ENCODE assay signal across 8 cellular contexts in the genomic region with DNA sequence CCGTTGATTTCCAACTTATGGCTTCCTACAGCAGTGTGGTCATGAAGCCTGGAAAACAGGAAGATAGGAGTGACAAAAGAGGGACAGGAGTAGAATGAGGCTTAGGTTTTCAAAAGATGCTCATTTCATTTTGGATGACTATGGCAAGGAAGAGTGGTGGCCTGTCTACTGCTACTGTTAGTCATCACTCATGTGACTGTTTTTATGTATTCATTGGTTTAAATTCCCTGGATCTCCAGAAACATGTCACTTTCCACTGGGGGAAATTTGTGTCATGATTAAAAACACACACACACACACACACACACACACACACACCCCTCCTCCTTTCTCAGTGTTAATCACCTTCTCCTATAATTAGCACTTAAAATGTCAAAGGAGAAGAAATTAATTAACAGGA. TPM values are rescaled to one million over a fixed set of nuclear protein-coding genes. Genes with fewer than 3 reads are reported as not detected.
A peak's percentile ranks its signal among the peaks of the same experiment; 100 is the strongest.
DNase-seq lines count a peak whose midpoint lies in the region; ATAC-seq, FAIRE-seq and TF ChIP-seq lines count a peak whose summit lies in the region.

No MANE protein-coding gene starts in this region.

- H3K36me3 ChIP-seq in OCI-LY7 (ENCODE audit: insufficient read depth, low read length): no peaks in the 10 kb centered on the region
- no peaks in the 10 kb centered on the region for H3K36me3 ChIP-seq in endothelial cell of umbilical vein (ENCODE audit: control insufficient read depth in 2 of 2, extremely low read depth in 1 of 2, insufficient read depth in 2 of 2, low read length in 2 of 2)
- peaks cover 0 to 4% of the 10 kb centered on the region in 2 donors for H3K36me3 ChIP-seq in gastrocnemius medialis

- POLR2A ChIA-PET in OCI-LY7 (lab: Charles Lee): interaction anchor here (1.1 kb wide), 1 partner anchor 62 kb away, joined by 3 read pairs; no protein-coding TSS in a partner anchor
- POLR2A ChIA-PET in endothelial cell of umbilical vein (lab: Charles Lee): no interaction called here

- ATAC-seq in gastrocnemius medialis (no peak), GM18519 (IDR thresholded peaks at IDR 0.05; ENCODE audit: low FRiP score, unreplicated experiment) (no peak)

- BruUV-seq in OCI-LY7 (replicated peaks; lab: Mats Ljungman, UMichigan): no TSS peak
- BruUV-seq in endothelial cell of umbilical vein (replicated peaks; lab: Mats Ljungman, UMichigan): no TSS peak

- no peaks in the 10 kb centered on the region for H3K9me3 ChIP-seq in OCI-LY7 (ENCODE audit: low read length)
- no peaks in the 10 kb centered on the region for H3K9me3 ChIP-seq in endothelial cell of umbilical vein (replicated peaks; ENCODE audit: control insufficient read depth, insufficient read depth, low read length)
- no peaks in the 10 kb centered on the region for H3K9me3 ChIP-seq in gastrocnemius medialis

- H3K4me2 ChIP-seq in OCI-LY7 (ENCODE audit: low read length) (peak overlapping the region; percentile 76; the same call in 1 of the 2 replicates), endothelial cell of umbilical vein (ENCODE audit: insufficient read depth, low read length) (peak overlapping the region; percentile 95)

- no peaks in the 10 kb centered on the region for H3K79me2 ChIP-seq in OCI-LY7 (ENCODE audit: insufficient read depth, low read depth, low read length)
- no peaks in the 10 kb centered on the region for H3K79me2 ChIP-seq in endothelial cell of umbilical vein (ENCODE audit: control insufficient read depth, insufficient read depth, low read length)

- dilution Hi-C loops in endothelial cell of umbilical vein (cut with MboI; ENCODE audit: extremely low pct_ligation_motif_present, low sequenced_read_pairs): no loop called here

- no peaks in the 10 kb centered on the region for H3K9me2 ChIP-seq in OCI-LY7 (ENCODE audit: insufficient read depth, low read length)

- TF ChIP-seq POLR2A in endothelial cell of umbilical vein (IDR thresholded peaks at IDR 0.05; ENCODE audit: low read depth, low read length): no peak
- TF ChIP-seq POLR2A in gastrocnemius medialis (IDR thresholded peaks at IDR 0.05): no peak

- H3K27me3 ChIP-seq in endothelial cell of umbilical vein (ENCODE audit: control insufficient read depth in 2 of 2, insufficient read depth in 2 of 2, low read length in 2 of 2) (peaks cover 2 to 3% of the 10 kb centered on the region in 2 experiments), gastrocnemius medialis (no peaks in the 10 kb centered on the region)

- no peaks in the 10 kb centered on the region for H3K9me3 Mint-ChIP-seq in T-helper 2 cell treated with Interferon-gamma antibody and Interleukin-4, amounts not matched to agents 5 μg/mL and 100 μg/mL, for 36 hours

- CTCF ChIA-PET in OCI-LY7 (lab: Charles Lee; ENCODE audit: unreplicated experiment) (no interaction called here), endothelial cell of umbilical vein (lab: Charles Lee) (interaction anchor here (2.1 kb wide), 2 partner anchors 66 to 75 kb away, joined by 15 to 24 read pairs; no protein-coding TSS in a partner anchor)

- peak overlapping the region; percentile 90 for H3K4me3 Mint-ChIP-seq in T-helper 2 cell treated with Interferon-gamma antibody and Interleukin-4, amounts not matched to agents 5 μg/mL and 100 μg/mL, for 36 hours

- FAIRE-seq in endothelial cell of umbilical vein (lab: Jason Lieb, UNC): no peak

- in situ Hi-C loops in gastrocnemius medialis (cut with MboI; ENCODE audit: low sequenced_read_pairs in 4 of 4) (no loop called here), GM13977 (cut with MboI; ENCODE audit: low pct_unique_long_range_greater_than_20kb, low sequenced_read_pairs, unreplicated experiment) (loop anchor here (10.0 kb wide), 1 partner anchor 66 kb away; no protein-coding TSS in a partner anchor)

- H4K20me1 ChIP-seq in OCI-LY7 (ENCODE audit: insufficient read depth, low read length): no peaks in the 10 kb centered on the region
- H4K20me1 ChIP-seq in endothelial cell of umbilical vein (replicated peaks; ENCODE audit: control insufficient read depth, extremely low read depth, insufficient read depth, low read length): no peaks in the 10 kb centered on the region

- H3K27ac ChIP-seq in OCI-LY7 (ENCODE audit: low read depth, low read length, poor library complexity, severe bottlenecking) (no peak overlapping the region), endothelial cell of umbilical vein (ENCODE audit: insufficient read depth, low read depth, low read length) (no peak overlapping the region), gastrocnemius medialis (peak overlapping the region in 3 of 4 donors; percentile 80 to 99 (median 85))

- intact Hi-C loops in OCI-LY7 (cut with micrococcal nuclease; ENCODE audit: unreplicated experiment): loop anchor here (5.0 to 10.0 kb wide), 2 partner anchors 196 to 373 kb away; a partner anchor contains a TSS
- intact Hi-C loops in endothelial cell of umbilical vein (cut with micrococcal nuclease): loop anchor here (2.0 to 10.0 kb wide), 4 partner anchors 193 to 586 kb away; a partner anchor contains a TSS
- intact Hi-C loops in gastrocnemius medialis (cut with DNase I; ENCODE audit: low total_unique reads): loop anchor here (2.0 to 10.0 kb wide), 5 partner anchors 42 to 713 kb away; a partner anchor contains a TSS

- H3K4me1 Mint-ChIP-seq in T-helper 2 cell treated with Interferon-gamma antibody and Interleukin-4, amounts not matched to agents 5 μg/mL and 100 μg/mL, for 36 hours (ENCODE audit: low read depth): peaks cover 42% of the 10 kb centered on the region

- H3K4me3 ChIP-seq in OCI-LY7 (ENCODE audit: low read depth, low read length, poor library complexity, severe bottlenecking) (no peak overlapping the region), endothelial cell of umbilical vein (replicated peaks in 1 of 3; ENCODE audit: insufficient read depth in 1 of 3, low read depth in 1 of 3, low read length in 3 of 3) (no peak overlapping the region), gastrocnemius medialis (peak overlapping the region in 3 of 4 donors; percentile 56 to 98 (median 59))

- no peak overlapping the region for H3K9ac ChIP-seq in endothelial cell of umbilical vein (replicated peaks; ENCODE audit: extremely low read depth, insufficient read depth, low read length)

- H3K4me1 ChIP-seq in OCI-LY7 (ENCODE audit: insufficient read depth, low read length, poor library complexity, severe bottlenecking): peaks cover 12% of the 10 kb centered on the region
- peaks cover 11% of the 10 kb centered on the region for H3K4me1 ChIP-seq in endothelial cell of umbilical vein (ENCODE audit: control insufficient read depth, extremely low read depth, insufficient read depth, low read length)
- peaks cover 17 to 31% of the 10 kb centered on the region in 2 donors for H3K4me1 ChIP-seq in gastrocnemius medialis

- TF ChIP-seq CTCF in OCI-LY7 (conservative IDR thresholded peaks at IDR 0.05; ENCODE audit: low read length): no peak
- no peak for TF ChIP-seq CTCF in endothelial cell of umbilical vein (IDR thresholded peaks at IDR 0.05; ENCODE audit: extremely low read depth in 1 of 2, insufficient read depth in 1 of 2, low read depth in 1 of 2, low read length in 2 of 2)
- TF ChIP-seq CTCF in gastrocnemius medialis (IDR thresholded peaks at IDR 0.05 in 4 of 5, conservative IDR thresholded peaks at IDR 0.05 in 1 of 5): no peak
- TF ChIP-seq CTCF in GM13977 (IDR thresholded peaks at IDR 0.05; ENCODE audit: extremely low read depth, insufficient read depth, missing control alignments): no peak

- peaks cover 36% of the 10 kb centered on the region for H3K36me3 Mint-ChIP-seq in T-helper 2 cell treated with Interferon-gamma antibody and Interleukin-4, amounts not matched to agents 5 μg/mL and 100 μg/mL, for 36 hours (ENCODE audit: low read depth)

- no peaks in the 10 kb centered on the region for H3K9me1 ChIP-seq in endothelial cell of umbilical vein (replicated peaks; ENCODE audit: control insufficient read depth, extremely low read depth, insufficient read depth, low read length)

- DNase-seq in T-helper 2 cell treated with Interferon-gamma antibody and Interleukin-4, amounts not matched to agents 5 μg/mL and 100 μg/mL, for 36 hours (ENCODE audit: low spot score): no peak
- DNase-seq in T-helper 2 cell (no peak), OCI-LY7 (ENCODE audit: low spot score) (no peak), endothelial cell of umbilical vein (ENCODE audit: low read depth, low spot score) (no peak), gastrocnemius medialis (no peak), AML-193 (lab: John Stamatoyannopoulos, UW) (no peak), GM13977 (ENCODE audit: low spot score) (no peak)

- no peaks in the 10 kb centered on the region for H3K27me3 Mint-ChIP-seq in T-helper 2 cell treated with Interferon-gamma antibody and Interleukin-4, amounts not matched to agents 5 μg/mL and 100 μg/mL, for 36 hours (ENCODE audit: low read depth)

- peak overlapping the region; percentile 98 for H3K27ac Mint-ChIP-seq in T-helper 2 cell treated with Interferon-gamma antibody and Interleukin-4, amounts not matched to agents 5 μg/mL and 100 μg/mL, for 36 hours

- H2AFZ ChIP-seq in OCI-LY7 (ENCODE audit: low read length) (peak overlapping the region; percentile 93; the same call in 1 of the 2 replicates), endothelial cell of umbilical vein (ENCODE audit: low read depth, low read length) (no peak overlapping the region)

RNA-seq across cellular contexts. Expression of a gene that starts 1.1 kb away (rescaled TPM):
- total RNA-seq in OCI-LY7 (2014; rRNA removed; shearing (Covaris generic)): 7.4 and 14.0 TPM in 2 replicates
- total RNA-seq in OCI-LY7 (2022): 14.9 and 21.1 TPM in 2 replicates
- total RNA-seq in endothelial cell of umbilical vein: 21.5 and 22.2 TPM in 2 replicates
- 7.2 and 7.4 TPM in 2 replicates for polyA plus RNA-seq in endothelial cell of umbilical vein
- 7.5 and 9.1 TPM in 2 replicates for polyA plus RNA-seq in endothelial cell of umbilical vein (2011; cell fraction: cytosol; rRNA removed)
- polyA plus RNA-seq in endothelial cell of umbilical vein (2011; cell fraction: nucleus; rRNA removed): 18.0 and 19.5 TPM in 2 replicates
- polyA plus RNA-seq in endothelial cell of umbilical vein (2012): 17.9 and 19.8 TPM in 2 replicates
- 23.4 and 25.1 TPM in 2 replicates for polyA minus RNA-seq in endothelial cell of umbilical vein
- 11.9 TPM for polyA minus RNA-seq in endothelial cell of umbilical vein (2011; cell fraction: cytosol; rRNA and poly(A)+ RNA removed)
- 32.1 and 44.6 TPM in 2 replicates for polyA minus RNA-seq in endothelial cell of umbilical vein (2011; cell fraction: nucleus; rRNA and poly(A)+ RNA removed)
- total RNA-seq in gastrocnemius medialis: 100 to 1,000 TPM in 3 of 4 donors, 10 to 100 TPM in 1; 49.2 to 177 (median 135) TPM

RNA-seq across cellular contexts. Expression of a gene that starts 47.3 kb away (rescaled TPM):
- not detected in 2 replicates for total RNA-seq in OCI-LY7 (2014; rRNA removed; shearing (Covaris generic))
- not detected in 2 replicates for total RNA-seq in OCI-LY7 (2022)
- total RNA-seq in endothelial cell of umbilical vein: 0.58 TPM in 1 of 2 replicates, not detected in the other
- polyA plus RNA-seq in endothelial cell of umbilical vein: 0.03 and 0.07 TPM in 2 replicates
- 0.01 and 0.04 TPM in 2 replicates for polyA plus RNA-seq in endothelial cell of umbilical vein (2011; cell fraction: cytosol; rRNA removed)
- polyA plus RNA-seq in endothelial cell of umbilical vein (2011; cell fraction: nucleus; rRNA removed): 0.04 and 0.11 TPM in 2 replicates
- polyA plus RNA-seq in endothelial cell of umbilical vein (2012): 0.03 and 0.12 TPM in 2 replicates
- not detected in 2 replicates for polyA minus RNA-seq in endothelial cell of umbilical vein
- polyA minus RNA-seq in endothelial cell of umbilical vein (2011; cell fraction: cytosol; rRNA and poly(A)+ RNA removed): not detected
- 0.19 TPM in 1 of 2 replicates, not detected in the other for polyA minus RNA-seq in endothelial cell of umbilical vein (2011; cell fraction: nucleus; rRNA and poly(A)+ RNA removed)
- 1 to 10 TPM in 3 of 4 donors, under 1 TPM in 1; 0.27 to 2.1 (median 1.7) TPM for total RNA-seq in gastrocnemius medialis

RNA-seq across cellular contexts. Expression of a gene that starts 59.6 kb away (rescaled TPM):
- 2.3 and 5.8 TPM in 2 replicates for total RNA-seq in OCI-LY7 (2014; rRNA removed; shearing (Covaris generic))
- 1.3 and 1.5 TPM in 2 replicates for total RNA-seq in OCI-LY7 (2022)
- total RNA-seq in endothelial cell of umbilical vein: not detected in 2 replicates
- polyA plus RNA-seq in endothelial cell of umbilical vein: not detected in 2 replicates
- not detected in 2 replicates for polyA plus RNA-seq in endothelial cell of umbilical vein (2011; cell fraction: cytosol; rRNA removed)
- polyA plus RNA-seq in endothelial cell of umbilical vein (2011; cell fraction: nucleus; rRNA removed): not detected in 2 replicates
- not detected in 2 replicates for polyA plus RNA-seq in endothelial cell of umbilical vein (2012)
- polyA minus RNA-seq in endothelial cell of umbilical vein: not detected in 2 replicates
- polyA minus RNA-seq in endothelial cell of umbilical vein (2011; cell fraction: cytosol; rRNA and poly(A)+ RNA removed): not detected
- polyA minus RNA-seq in endothelial cell of umbilical vein (2011; cell fraction: nucleus; rRNA and poly(A)+ RNA removed): not detected in 2 replicates
- total RNA-seq in gastrocnemius medialis: 1 to 10 TPM in 3 of 4 donors, under 1 TPM in 1; 0.17 to 4.0 (median 1.9) TPM

Comparison
In these comparisons a context has a peak if more than half of its experiments do, and no peak if none do; other contexts are left out.
1. H3K27ac ChIP-seq: peak in gastrocnemius medialis (3 of 4); none in OCI-LY7 (single experiment) and endothelial cell of umbilical vein (single experiment).
2. H3K4me3 ChIP-seq: peak in gastrocnemius medialis (3 of 4); none in OCI-LY7 (single experiment) and endothelial cell of umbilical vein (0 of 3).